8 cellular contexts compared by ENCODE assay signal in genomic region chr4:57080781-57081650, GRCh38. TPM values are rescaled to one million over a fixed set of nuclear protein-coding genes. Genes with fewer than 3 reads are reported as not detected.
DNase-seq lines count a peak whose midpoint lies in the region; ATAC-seq and TF ChIP-seq lines count a peak whose summit lies in the region.

No MANE protein-coding gene starts in this region.

- peaks cover 19 to 68% of the 10 kb centered on the region in 2 donors for H3K4me1 ChIP-seq in ascending aorta
- H3K4me1 ChIP-seq in sigmoid colon = peaks cover 0 to 64% (median 59%) of the 10 kb centered on the region in 4 donors

- peak; percentile 12 for ATAC-seq in left ventricle myocardium superior

- H3K4me3 ChIP-seq in ascending aorta (peak overlapping the region in 1 of 2 donors; percentile 3), sigmoid colon (no peak overlapping the region)

- H3K27me3 ChIP-seq in ascending aorta (no peaks in the 10 kb centered on the region), sigmoid colon (no peaks in the 10 kb centered on the region)

- H3K9me3 ChIP-seq in ascending aorta = peaks cover 0 to 7% of the 10 kb centered on the region in 2 donors
- H3K9me3 ChIP-seq in sigmoid colon = no peaks in the 10 kb centered on the region

- intact Hi-C loops in ascending aorta (cut with DNase I) (loop anchor here (2.0 kb wide), 2 partner anchors 14 to 38 kb away; no protein-coding TSS in a partner anchor), left ventricle myocardium superior (cut with micrococcal nuclease) (no loop called here), sigmoid colon (cut with DNase I) (no loop called here)

- TF ChIP-seq CTCF in ascending aorta (IDR thresholded peaks at IDR 0.05) (no peak), sigmoid colon (IDR thresholded peaks at IDR 0.05) (no peak), GM13977 (IDR thresholded peaks at IDR 0.05; ENCODE audit: extremely low read depth, insufficient read depth, missing control alignments) (no peak)

- peak overlapping the region; percentile 95 to 96 for H3K27ac ChIP-seq in ascending aorta
- peak overlapping the region; percentile 67 to 85 (median 70) for H3K27ac ChIP-seq in sigmoid colon

- peak in 1 of 4 donors; percentile 46 for TF ChIP-seq EP300 in sigmoid colon (IDR thresholded peaks at IDR 0.05)

- no peak for TF ChIP-seq POLR2A in sigmoid colon (IDR thresholded peaks at IDR 0.05)

- WGBS in sigmoid colon, 2 donors = 69 to 73% methylated on average over 5 of the region's 5 CpGs

- in situ Hi-C loops in GM13977 (cut with MboI; ENCODE audit: low pct_unique_long_range_greater_than_20kb, low sequenced_read_pairs, unreplicated experiment) = no loop called here

- H3K36me3 ChIP-seq in ascending aorta (peaks cover 3 to 8% of the 10 kb centered on the region in 2 donors), sigmoid colon (no peaks in the 10 kb centered on the region)

- DNase-seq in GM04504 (ENCODE audit: low read depth) (peak; percentile 85), ascending aorta (ENCODE audit: low spot score in 2 of 2) (peak in 1 of 2 donors; percentile 90), left ventricle myocardium superior (no peak), sigmoid colon (no peak), UCSD-AML1 (lab: John Stamatoyannopoulos, UW; ENCODE audit: unreplicated experiment) (no peak), GM13977 (ENCODE audit: low spot score) (no peak), NCI-H2227 treated with DMSO at 0.1 percent for 48 hours (lab: John Stamatoyannopoulos, UW) (no peak), NCI-H2171 treated with DMSO at 0.1 percent for 48 hours (lab: John Stamatoyannopoulos, UW) (no peak)

RNA-seq across cellular contexts. Expression of gene IGFBP7, which starts 29.2 kb away (rescaled TPM):
- 6,655 TPM for total RNA-seq in ascending aorta
- total RNA-seq in left ventricle myocardium superior = 723 TPM
- total RNA-seq in sigmoid colon = 100 to 1,000 TPM; 474 to 834 (median 779) TPM
- 100 to 1,000 TPM in 1 of 3 donors, 10 to 100 TPM in 2; 29.8 to 199 (median 46.2) TPM for polyA plus RNA-seq in sigmoid colon
